In the genomic region with DNA sequence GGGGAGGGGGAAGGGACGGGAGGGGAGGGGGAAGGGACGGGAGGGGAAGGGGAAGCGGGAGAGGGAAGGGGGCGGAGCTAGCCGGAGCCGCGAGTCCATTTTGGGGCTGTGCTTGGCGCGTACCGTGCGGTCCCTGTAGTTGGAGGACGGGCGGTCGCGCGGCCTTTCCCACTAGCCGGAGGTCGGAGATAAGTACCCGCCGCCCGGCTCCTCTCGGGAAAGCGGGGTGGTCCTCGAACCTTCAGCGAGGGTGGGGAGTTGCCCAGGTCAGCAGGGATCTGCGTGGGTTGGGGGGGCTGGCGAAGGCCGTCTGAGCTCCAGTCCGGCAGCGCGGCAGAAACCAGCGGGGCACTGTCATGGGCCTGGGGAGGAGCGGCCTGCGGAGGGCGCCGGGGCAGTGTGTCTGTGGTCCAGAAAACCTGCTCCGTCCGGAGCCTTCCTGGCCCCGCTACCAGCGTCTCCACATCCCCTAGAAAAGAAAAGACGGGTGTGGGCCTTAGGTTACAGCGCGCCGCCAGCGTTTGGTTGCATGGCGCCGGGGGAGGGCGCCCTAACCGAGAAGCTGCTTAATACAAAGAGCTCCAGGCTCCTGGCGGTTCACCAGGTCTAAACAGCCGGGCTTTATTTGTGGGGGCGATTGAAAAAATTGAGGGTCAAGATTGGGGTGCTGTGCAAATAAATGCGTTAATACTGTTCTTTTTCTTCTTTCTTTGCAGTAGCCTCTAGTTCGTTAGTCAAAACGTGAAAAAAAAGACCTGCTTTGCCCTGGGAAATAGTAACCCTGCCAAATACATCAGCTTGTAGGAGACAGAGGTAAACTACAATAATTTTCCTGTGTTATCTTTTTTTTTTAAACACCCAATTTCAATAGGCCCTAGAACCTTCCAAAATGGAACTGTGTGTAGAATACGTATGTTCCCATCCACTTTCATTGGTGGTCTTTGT, we compare ENCODE assay signal across 8 cellular contexts. TPM values are rescaled to one million over a fixed set of nuclear protein-coding genes. Genes with fewer than 3 reads are reported as not detected.
DNase-seq lines count a peak whose midpoint lies in the region; ATAC-seq and TF ChIP-seq lines count a peak whose summit lies in the region.

A gene with protein sequence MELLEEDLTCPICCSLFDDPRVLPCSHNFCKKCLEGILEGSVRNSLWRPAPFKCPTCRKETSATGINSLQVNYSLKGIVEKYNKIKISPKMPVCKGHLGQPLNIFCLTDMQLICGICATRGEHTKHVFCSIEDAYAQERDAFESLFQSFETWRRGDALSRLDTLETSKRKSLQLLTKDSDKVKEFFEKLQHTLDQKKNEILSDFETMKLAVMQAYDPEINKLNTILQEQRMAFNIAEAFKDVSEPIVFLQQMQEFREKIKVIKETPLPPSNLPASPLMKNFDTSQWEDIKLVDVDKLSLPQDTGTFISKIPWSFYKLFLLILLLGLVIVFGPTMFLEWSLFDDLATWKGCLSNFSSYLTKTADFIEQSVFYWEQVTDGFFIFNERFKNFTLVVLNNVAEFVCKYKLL (plus strand): TSS at position 92 of the 945 bp plus-strand sequence. CDS start 14,899 bp downstream, outside the sequence.

- H3K27me3 ChIP-seq in colonic mucosa, result no peaks in the 10 kb centered on the region

- intact Hi-C loops in colonic mucosa (cut with DNase I), result loop anchor here (5.0 to 10.0 kb wide), 3 partner anchors 85 to 528 kb away; no protein-coding TSS in a partner anchor
- intact Hi-C loops in left colon (cut with DNase I, micrococcal nuclease), result loop anchor here in 1 of 2 donors (5.0 to 10.0 kb wide), 4 partner anchors 90 to 918 kb away; no protein-coding TSS in a partner anchor

- H3K27ac ChIP-seq in colonic mucosa, result peak within 1 kb of the TSS; percentile 99

- TF ChIP-seq CTCF in colonic mucosa (IDR thresholded peaks at IDR 0.05), result peak; percentile 66

- H3K36me3 ChIP-seq in colonic mucosa, result no peaks in the 10 kb centered on the region

- H3K4me3 ChIP-seq in colonic mucosa, result peak within 1 kb of the TSS; percentile 71

- DNase-seq in Ammon's horn (ENCODE audit: low spot score) (peak; percentile 95), NCI-H510A (lab: John Stamatoyannopoulos, UW) (peak; percentile 90), colonic mucosa (peak; percentile 90), left colon (peak; percentile 90 to 94)
- DNase-seq in activated CD4-positive, alpha-beta T cell treated with anti-CD3 and anti-CD28 coated beads for 48 hours, result peak; percentile 87
- DNase-seq in stimulated activated CD4-positive, alpha-beta T cell treated with anti-CD3 and anti-CD28 coated beads, Interleukin-1b, Interleukin-23, amount 100 ng/mL, for 48 hours, result peak; percentile 78

- no peaks in the 10 kb centered on the region for H3K9me3 ChIP-seq in colonic mucosa

- ATAC-seq in GM19025 (IDR thresholded peaks at IDR 0.05; ENCODE audit: low read depth, unreplicated experiment) (peak; percentile 67), HG03342 (IDR thresholded peaks at IDR 0.05; ENCODE audit: unreplicated experiment) (peak; percentile 72), left colon (peak; percentile 79)

- H3K4me1 ChIP-seq in colonic mucosa, result peaks cover 18% of the 10 kb centered on the region

- H3K9ac ChIP-seq in colonic mucosa (ENCODE audit: low read depth in 2 of 2, low read length in 2 of 2), result peak within 1 kb of the TSS; percentile 85

RNA-seq across cellular contexts. Expression of the gene that starts here (rescaled TPM):
- total RNA-seq in colonic mucosa (10 to 100 TPM; 21.7 to 35.0 TPM), left colon (10 to 100 TPM; 26.0 to 32.8 TPM)

Comparison
In these comparisons a context has a peak if more than half of its experiments do, and no peak if none do; other contexts are left out.
1. Peak in every context shown above with its lines: DNase-seq, ATAC-seq, H3K4me3 ChIP-seq and H3K27ac ChIP-seq.